9 cellular contexts compared by ENCODE assay signal in genomic region chr12:96986883-96987523, GRCh38.
DNase-seq lines count a peak whose midpoint lies in the region; ATAC-seq and TF ChIP-seq lines count a peak whose summit lies in the region.
"Had no signal": no experiment of that assay in that cellular context is flagged by ENCODE, and none has a peak within 500 bp of the region (broad histone marks: within the 10 kb centered on the region; RNA-seq: fewer than 3 reads in every experiment).

No MANE protein-coding gene starts in this region.

- H3K27me3 ChIP-seq in foreskin keratinocyte (peaks cover 14% of the 10 kb centered on the region), thyroid gland (no peaks in the 10 kb centered on the region)
- H3K27me3 ChIP-seq: BLaER1 had no signal

- H3K27ac ChIP-seq in foreskin keratinocyte (no peak overlapping the region), thyroid gland (peak overlapping the region; percentile 70 to 83 (median 72))
- H3K27ac ChIP-seq: BLaER1 had no signal

- H3K9me3 ChIP-seq in thyroid gland = no peaks in the 10 kb centered on the region
- H3K9me3 ChIP-seq: BLaER1 had no signal

- no peaks in the 10 kb centered on the region for H3K36me3 ChIP-seq in thyroid gland
- H3K36me3 ChIP-seq: BLaER1 had no signal

- TF ChIP-seq EP300 in Ishikawa (IDR thresholded peaks at IDR 0.05; ENCODE audit: borderline replicate concordance) = no peak

- no peak for TF ChIP-seq POLR2A in thyroid gland (IDR thresholded peaks at IDR 0.05)

- no peak overlapping the region for H3K4me3 ChIP-seq in thyroid gland (replicated peaks in 1 of 3)
- H3K4me3 ChIP-seq: BLaER1 had no signal

- H3K4me1 ChIP-seq in foreskin keratinocyte (no peaks in the 10 kb centered on the region), thyroid gland (peaks cover 0 to 15% of the 10 kb centered on the region in 2 donors)
- H3K4me1 ChIP-seq: BLaER1 had no signal

- peak; percentile 67 for TF ChIP-seq CTCF in foreskin keratinocyte (conservative IDR thresholded peaks at IDR 0.05)
- peak in 5 of 6 experiments; percentile 10 to 90 (median 62) for TF ChIP-seq CTCF in thyroid gland (IDR thresholded peaks at IDR 0.05)

- ATAC-seq in foreskin keratinocyte = peak; percentile 23
- no peak for ATAC-seq in stimulated activated naive CD8-positive, alpha-beta T cell treated with anti-CD3 and anti-CD28 coated beads, Interleukin-15, Interleukin-2, amounts not matched to agents 100 U/mL and 50 U/mL, for 24 hours

- DNase-seq in NCI-H1092 (lab: John Stamatoyannopoulos, UW) (peak; percentile 52), NCI-H1092 treated with DMSO at 0.1 percent for 48 hours (lab: John Stamatoyannopoulos, UW) (no peak), SK-N-DZ (ENCODE audit: low spot score) (peak; percentile 38), foreskin keratinocyte (no peak), thyroid gland (peak; percentile 29 to 49), T-helper 1 cell (no peak)
- DNase-seq in stimulated activated naive CD8-positive, alpha-beta T cell treated with anti-CD3 and anti-CD28 coated beads, Interleukin-15, Interleukin-2, amounts not matched to agents 100 U/mL and 50 U/mL, for 24 hours = no peak

- TF ChIP-seq RAD21 in Ishikawa (IDR thresholded peaks at IDR 0.05; ENCODE audit: low read depth) = peak; percentile 70

- WGBS in thyroid gland, 2 donors = 21% methylated on average over 2 of the region's 2 CpGs

- intact Hi-C loops in thyroid gland (cut with DNase I) = loop anchor here (10.0 kb wide), 1 partner anchor 418 kb away; no protein-coding TSS in a partner anchor

TF ChIP-seq in Ishikawa, 13 proteins besides CTCF, POLR2A, EP300 and RAD21:
- no peak for TF ChIP-seq TCF12 (IDR thresholded peaks at IDR 0.05; ENCODE audit: low read depth)
- no peak for TF ChIP-seq NFIC (IDR thresholded peaks at IDR 0.05)
- TF ChIP-seq TEAD4 (IDR thresholded peaks at IDR 0.05) = no peak
- no peak for TF ChIP-seq CREB1 (IDR thresholded peaks at IDR 0.05; ENCODE audit: low read depth)
- no peak for TF ChIP-seq ZBTB7A (IDR thresholded peaks at IDR 0.05; ENCODE audit: low read depth)
- no peak for TF ChIP-seq EGR1 (IDR thresholded peaks at IDR 0.05)
- no peak for TF ChIP-seq TAF1 (IDR thresholded peaks at IDR 0.05; ENCODE audit: low read depth)
- TF ChIP-seq YY1 (IDR thresholded peaks at IDR 0.05; ENCODE audit: low read depth) = no peak
- TF ChIP-seq FOXM1 (IDR thresholded peaks at IDR 0.05; ENCODE audit: borderline replicate concordance, low read depth) = no peak
- no peak for TF ChIP-seq USF1 (IDR thresholded peaks at IDR 0.05)
- no peak for TF ChIP-seq CEBPB (IDR thresholded peaks at IDR 0.05)
- TF ChIP-seq MAX (IDR thresholded peaks at IDR 0.05) = no peak
- no peak for TF ChIP-seq REST (IDR thresholded peaks at IDR 0.05; ENCODE audit: low read depth)
TF ChIP-seq in Ishikawa: peak in this region for 0.

Comparison
In these comparisons a context has a peak if more than half of its experiments do, and no peak if none do; other contexts are left out.
1. DNase-seq: peak in NCI-H1092 (single experiment), SK-N-DZ (single experiment) and thyroid gland (2 of 2); none in NCI-H1092 treated with DMSO at 0.1 percent for 48 hours (single experiment), foreskin keratinocyte (0 of 2), T-helper 1 cell (0 of 5) and stimulated activated naive CD8-positive, alpha-beta T cell treated with anti-CD3 and anti-CD28 coated beads, Interleukin-15, Interleukin-2, amounts not matched to agents 100 U/mL and 50 U/mL, for 24 hours (single experiment).